ENCODE assay signal across 11 cellular contexts in genomic region chr12:121145221-121145620, GRCh38. TPM values are rescaled to one million over a fixed set of nuclear protein-coding genes. Genes with fewer than 3 reads are reported as not detected.
A peak's percentile ranks its signal among the peaks of the same experiment; 100 is the strongest.
DNase-seq lines count a peak whose midpoint lies in the region; ATAC-seq lines count a peak whose summit lies in the region.
"Had no signal": no experiment of that assay in that cellular context is flagged by ENCODE, and none has a peak within 500 bp of the region (broad histone marks: within the 10 kb centered on the region; RNA-seq: fewer than 3 reads in every experiment).

No MANE protein-coding gene starts in this region.

- peaks cover 26% of the 10 kb centered on the region for H3K4me1 Mint-ChIP-seq in activated CD4-positive, alpha-beta T cell treated with anti-CD3 and anti-CD28 coated beads, Interleukin-2, amount 10 ng/mL, durations not matched to agents 24 days and 14 days

- H3K27ac Mint-ChIP-seq in activated CD4-positive, alpha-beta T cell treated with anti-CD3 and anti-CD28 coated beads, Interleukin-2, amount 10 ng/mL, durations not matched to agents 24 days and 14 days, result peak overlapping the region; percentile 86

- H3K27me3 Mint-ChIP-seq in activated CD4-positive, alpha-beta T cell treated with anti-CD3 and anti-CD28 coated beads, Interleukin-2, amount 10 ng/mL, durations not matched to agents 24 days and 14 days, result no peaks in the 10 kb centered on the region

- H3K9me3 Mint-ChIP-seq in activated CD4-positive, alpha-beta T cell treated with anti-CD3 and anti-CD28 coated beads, Interleukin-2, amount 10 ng/mL, durations not matched to agents 24 days and 14 days, result peaks cover 13% of the 10 kb centered on the region

- no peaks in the 10 kb centered on the region for H3K9me3 ChIP-seq in esophagus (ENCODE audit: control insufficient read depth in 2 of 2, insufficient read depth in 1 of 2, low read depth in 1 of 2, low read length in 1 of 2)

- no peak overlapping the region for H3K4me3 ChIP-seq in esophagus (ENCODE audit: low read depth in 1 of 2, low read length in 2 of 2)

- peak overlapping the region; percentile 52 for H3K4me3 Mint-ChIP-seq in activated CD4-positive, alpha-beta T cell treated with anti-CD3 and anti-CD28 coated beads, Interleukin-2, amount 10 ng/mL, durations not matched to agents 24 days and 14 days

- WGBS in esophagus, 2 donors, result 62 to 80% methylated on average over 8 of the region's 8 CpGs

- no peaks in the 10 kb centered on the region for H3K36me3 ChIP-seq in esophagus (ENCODE audit: control insufficient read depth in 2 of 2, insufficient read depth in 2 of 2, low read length in 1 of 2)

- peak; percentile 29 for DNase-seq in stimulated activated naive CD4-positive, alpha-beta T cell treated with Interleukin-2 at 50 U/mL for 16 hours (lab: John Stamatoyannopoulos, UW)
- DNase-seq in stimulated activated naive CD4-positive, alpha-beta T cell (lab: John Stamatoyannopoulos, UW), result no peak
- peak; percentile 76 for DNase-seq in activated CD4-positive, alpha-beta T cell treated with anti-CD3 and anti-CD28 coated beads, Interleukin-2, amount 10 ng/mL, durations not matched to agents 24 days and 14 days
- DNase-seq in foreskin melanocyte (no peak), SHP77 treated with DMSO at 0.1 percent for 48 hours (lab: John Stamatoyannopoulos, UW) (no peak), NCI-H1417 treated with DMSO at 0.1 percent for 48 hours (lab: John Stamatoyannopoulos, UW) (no peak)
- DNase-seq: effector memory CD4-positive, alpha-beta T cell; retina had no signal

- H3K27me3 ChIP-seq in esophagus (ENCODE audit: control insufficient read depth in 1 of 2, insufficient read depth in 2 of 2, low read length in 2 of 2), result no peaks in the 10 kb centered on the region

- peaks cover 43% of the 10 kb centered on the region for H3K36me3 Mint-ChIP-seq in activated CD4-positive, alpha-beta T cell treated with anti-CD3 and anti-CD28 coated beads, Interleukin-2, amount 10 ng/mL, durations not matched to agents 24 days and 14 days (ENCODE audit: low read depth)

- no peak for ATAC-seq in GM19452 (IDR thresholded peaks at IDR 0.05; ENCODE audit: unreplicated experiment)

- intact Hi-C loops in activated CD4-positive, alpha-beta T cell treated with anti-CD3 and anti-CD28 coated beads, Interleukin-2, amount 10 ng/mL, durations not matched to agents 24 days and 14 days (cut with micrococcal nuclease), result loop anchor here (1.0 kb wide), 1 partner anchor 16 kb away; no protein-coding TSS in a partner anchor

- no peaks in the 10 kb centered on the region for H3K4me1 ChIP-seq in esophagus (ENCODE audit: control insufficient read depth in 2 of 2, insufficient read depth in 2 of 2, low read length in 1 of 2)

- peak overlapping the region; percentile 16 to 53 for H3K27ac ChIP-seq in esophagus (ENCODE audit: low read depth in 2 of 2, low read length in 1 of 2)
- H3K27ac ChIP-seq: C4-2B had no signal

RNA-seq across cellular contexts. Expression of gene P2RX7, which starts 12.5 kb away (rescaled TPM):
- total RNA-seq in activated CD4-positive, alpha-beta T cell treated with anti-CD3 and anti-CD28 coated beads, Interleukin-2, amount 10 ng/mL, durations not matched to agents 24 days and 14 days, result 6.2 and 7.0 TPM in 2 replicates
- polyA plus RNA-seq in esophagus, result 1 to 10 TPM; 1.2 to 2.5 TPM

Comparison
In these comparisons a context has a peak if more than half of its experiments do, and no peak if none do; other contexts are left out.
1. DNase-seq: peak in stimulated activated naive CD4-positive, alpha-beta T cell treated with Interleukin-2 at 50 U/mL for 16 hours (single experiment) and activated CD4-positive, alpha-beta T cell treated with anti-CD3 and anti-CD28 coated beads, Interleukin-2, amount 10 ng/mL, durations not matched to agents 24 days and 14 days (single experiment); none in stimulated activated naive CD4-positive, alpha-beta T cell (0 of 6), foreskin melanocyte (single experiment), SHP77 treated with DMSO at 0.1 percent for 48 hours (single experiment) and NCI-H1417 treated with DMSO at 0.1 percent for 48 hours (single experiment).